2 cellular contexts compared by ENCODE assay signal in the genomic region with DNA sequence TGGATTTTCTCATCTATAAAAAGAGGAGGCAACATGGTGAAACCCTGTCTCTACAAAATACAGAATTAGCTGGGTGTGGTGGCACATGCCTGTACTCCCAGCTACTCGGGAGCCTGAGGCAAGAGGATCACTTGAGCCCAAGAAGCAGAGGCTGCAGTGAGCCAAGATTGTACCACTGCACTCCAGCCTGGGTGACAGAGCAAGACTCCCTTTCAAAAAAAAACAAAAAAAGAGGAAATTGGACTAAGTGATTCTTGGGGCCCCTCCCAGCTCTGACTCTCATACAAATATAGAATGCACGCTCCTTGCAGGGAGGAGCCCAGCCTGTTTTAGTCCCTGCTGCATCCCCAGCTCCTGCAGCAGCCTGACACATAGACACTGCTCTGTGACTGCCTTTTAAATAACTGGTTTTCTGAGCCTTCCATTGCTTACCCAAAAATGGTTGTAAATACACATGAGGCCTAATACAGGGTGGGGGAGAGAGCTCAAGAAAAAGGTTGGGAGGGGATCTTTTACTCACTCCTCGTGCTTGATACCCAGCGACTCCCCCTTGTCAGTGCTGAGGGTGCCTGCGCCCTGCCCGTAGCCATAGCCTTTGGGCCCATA.
A peak's percentile ranks its signal among the peaks of the same experiment; 100 is the strongest.
TF ChIP-seq lines count a peak whose summit lies in the region.

No MANE protein-coding gene starts in this region.

TF ChIP-seq in HCT116, 20 proteins besides CTCF, POLR2A, EP300 and RAD21:
- TF ChIP-seq JUND (IDR thresholded peaks at IDR 0.05) (no peak), SIN3A (IDR thresholded peaks at IDR 0.05; ENCODE audit: low read depth) (no peak), REST (IDR thresholded peaks at IDR 0.05; ENCODE audit: low read depth) (no peak), EZH2 (IDR thresholded peaks at IDR 0.05) (no peak)
- TF ChIP-seq, protein P1, sequence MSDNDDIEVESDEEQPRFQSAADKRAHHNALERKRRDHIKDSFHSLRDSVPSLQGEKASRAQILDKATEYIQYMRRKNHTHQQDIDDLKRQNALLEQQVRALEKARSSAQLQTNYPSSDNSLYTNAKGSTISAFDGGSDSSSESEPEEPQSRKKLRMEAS (IDR thresholded peaks at IDR 0.05): peak; percentile 7; the same call in 1 of the 2 replicates
- TF ChIP-seq, protein P2, sequence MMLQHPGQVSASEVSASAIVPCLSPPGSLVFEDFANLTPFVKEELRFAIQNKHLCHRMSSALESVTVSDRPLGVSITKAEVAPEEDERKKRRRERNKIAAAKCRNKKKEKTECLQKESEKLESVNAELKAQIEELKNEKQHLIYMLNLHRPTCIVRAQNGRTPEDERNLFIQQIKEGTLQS (IDR thresholded peaks at IDR 0.05): no peak
TF ChIP-seq in HCT116: peak in this region for 1.

TF ChIP-seq in SK-N-SH treated with all-trans-retinoic acid at 6 μM for 48 hours, 23 proteins besides CTCF, POLR2A, EP300 and RAD21:
- TF ChIP-seq CSDC2 (CRISPR knock-in tag; IDR thresholded peaks at IDR 0.05): no peak
- no peak for TF ChIP-seq ZNF565 (CRISPR knock-in tag; conservative IDR thresholded peaks at IDR 0.05; ENCODE audit: low read depth)
- TF ChIP-seq SNAI2 (CRISPR knock-in tag; IDR thresholded peaks at IDR 0.05): no peak
- TF ChIP-seq CSRNP3 (CRISPR knock-in tag; IDR thresholded peaks at IDR 0.05): no peak
- TF ChIP-seq ESRRG (CRISPR knock-in tag; IDR thresholded peaks at IDR 0.05): no peak
- no peak for TF ChIP-seq ZFP3 (CRISPR knock-in tag; IDR thresholded peaks at IDR 0.05)
- TF ChIP-seq GLIS3 (CRISPR knock-in tag; IDR thresholded peaks at IDR 0.05): no peak
- no peak for TF ChIP-seq CREB5 (CRISPR knock-in tag; IDR thresholded peaks at IDR 0.05; ENCODE audit: low read depth)
- TF ChIP-seq TCF4 (CRISPR knock-in tag; IDR thresholded peaks at IDR 0.05; ENCODE audit: borderline replicate concordance): no peak
- no peak for TF ChIP-seq ZNF8 (CRISPR knock-in tag; IDR thresholded peaks at IDR 0.05)
- TF ChIP-seq RARB (CRISPR knock-in tag; IDR thresholded peaks at IDR 0.05): no peak
- TF ChIP-seq TSHZ2 (CRISPR knock-in tag; IDR thresholded peaks at IDR 0.05): no peak
